In the genomic region with DNA sequence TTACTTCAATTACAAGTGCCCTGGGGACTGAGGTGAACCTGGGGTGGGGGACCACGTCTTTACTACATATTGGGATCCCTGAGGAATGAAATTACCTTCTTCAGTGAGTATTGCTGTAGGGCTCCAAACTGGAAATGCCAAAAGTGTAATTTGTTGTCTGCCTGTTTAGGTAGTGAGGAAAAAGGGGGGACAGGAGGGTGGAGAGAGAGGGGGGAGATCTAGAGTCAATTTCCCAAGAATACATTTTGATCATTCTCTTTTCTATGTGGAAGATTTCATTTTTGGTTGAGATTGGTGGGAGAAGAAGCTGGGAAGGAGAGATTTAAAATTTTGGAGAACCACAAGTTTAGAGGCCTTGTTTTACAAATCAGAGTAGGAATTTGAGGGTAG, we compare ENCODE assay signal across 8 cellular contexts.
DNase-seq lines count a peak whose midpoint lies in the region; ATAC-seq, FAIRE-seq and TF ChIP-seq lines count a peak whose summit lies in the region.

No MANE protein-coding gene starts in this region.

- in situ Hi-C loops in K562 (cut with MboI): no loop called here

- H3K79me2 ChIP-seq in K562 (ENCODE audit: control insufficient read depth, insufficient read depth, low read length): peaks cover 38% of the 10 kb centered on the region

- peak overlapping the region; percentile 91 for H3K27ac Mint-ChIP-seq in activated naive CD4-positive, alpha-beta T cell treated with anti-CD3 and anti-CD28 coated beads, Interleukin-2, amount 10 ng/mL, durations not matched to agents 7 days and 5 days
- H3K27ac Mint-ChIP-seq in memory B cell: peak overlapping the region; percentile 87

- H3K4me1 ChIP-seq in K562 (replicated peaks in 1 of 2; ENCODE audit: control insufficient read depth in 2 of 2, insufficient read depth in 2 of 2, low read length in 2 of 2) (peaks cover 18 to 28% of the 10 kb centered on the region in 2 experiments), tibial artery (peaks cover 0 to 65% (median 27%) of the 10 kb centered on the region in 4 donors)

- no peak for TF ChIP-seq POLR2A in K562 (conservative IDR thresholded peaks at IDR 0.05)
- no peak for TF ChIP-seq POLR2A in lower leg skin (IDR thresholded peaks at IDR 0.05)

- H2AFZ ChIP-seq in K562 (ENCODE audit: low read depth, low read length): peak overlapping the region; percentile 93

- no peak for TF ChIP-seq EP300 in K562 (IDR thresholded peaks at IDR 0.05; ENCODE audit: low read length)

- peak overlapping the region; percentile 96 for H3K4me2 ChIP-seq in K562 (ENCODE audit: insufficient read depth, low read length)

- no peaks in the 10 kb centered on the region for H4K20me1 ChIP-seq in K562 (replicated peaks; ENCODE audit: control insufficient read depth, insufficient read depth, low read length)

- H3K4me3 Mint-ChIP-seq in activated naive CD4-positive, alpha-beta T cell treated with anti-CD3 and anti-CD28 coated beads, Interleukin-2, amount 10 ng/mL, durations not matched to agents 7 days and 5 days: peak overlapping the region; percentile 91
- peak overlapping the region; percentile 97 for H3K4me3 Mint-ChIP-seq in memory B cell

- no peak for DNase-seq in activated naive CD4-positive, alpha-beta T cell treated with anti-CD3 and anti-CD28 coated beads, Interleukin-2, amount 10 ng/mL, durations not matched to agents 7 days and 5 days
- no peak for DNase-seq in activated naive CD4-positive, alpha-beta T cell treated with Interleukin-2 at 50 U/mL for 16 hours
- DNase-seq in K562 (ENCODE audit: extremely low read depth in 1 of 4, low spot score in 3 of 4): no peak
- DNase-seq in memory B cell (ENCODE audit: low spot score in 2 of 2): no peak
- no peak for DNase-seq in tibial artery
- DNase-seq in DMS53 treated with DMSO at 0.1 percent for 48 hours (lab: John Stamatoyannopoulos, UW; ENCODE audit: unreplicated experiment): no peak
- no peak for DNase-seq in lower leg skin (ENCODE audit: low spot score in 2 of 2)

- WGBS in K562 (ENCODE audit: insufficient coverage, low coverage, missing lambda C conversion rate): 45% methylated on average over 1 of the region's 1 CpG
- 29 to 35% methylated on average over 1 of the region's 1 CpG for WGBS in lower leg skin, 2 donors

- H3K27me3 Mint-ChIP-seq in activated naive CD4-positive, alpha-beta T cell treated with anti-CD3 and anti-CD28 coated beads, Interleukin-2, amount 10 ng/mL, durations not matched to agents 7 days and 5 days: peaks cover 14% of the 10 kb centered on the region
- H3K27me3 Mint-ChIP-seq in memory B cell: no peaks in the 10 kb centered on the region

- POLR2A ChIA-PET in K562 (lab: Yijun Ruan, JAX): interaction anchor here (5.0 kb wide), 1 partner anchor 9 kb away, joined by 28 read pairs; no protein-coding TSS in a partner anchor

- peaks cover 25% of the 10 kb centered on the region for H3K36me3 Mint-ChIP-seq in activated naive CD4-positive, alpha-beta T cell treated with anti-CD3 and anti-CD28 coated beads, Interleukin-2, amount 10 ng/mL, durations not matched to agents 7 days and 5 days
- no peaks in the 10 kb centered on the region for H3K36me3 Mint-ChIP-seq in memory B cell

- no peak for FAIRE-seq in K562 (lab: Jason Lieb, UNC)

- H3K9me3 ChIP-seq in K562 (replicated peaks; ENCODE audit: control insufficient read depth, insufficient read depth, low read depth, low read length) (no peaks in the 10 kb centered on the region), tibial artery (no peaks in the 10 kb centered on the region)

- H3K36me3 ChIP-seq in K562 (ENCODE audit: control insufficient read depth, insufficient read depth, low read length) (0 out of 3 replicates have a peak, but pooled peaks cover 2% of the 10 kb centered on the region), tibial artery (no peaks in the 10 kb centered on the region)

- intact Hi-C loops in K562 (cut with micrococcal nuclease) (loop anchor here (1.0 kb wide), 1 partner anchor 10 kb away; no protein-coding TSS in a partner anchor), tibial artery (cut with DNase I; ENCODE audit: low total_unique reads) (no loop called here), lower leg skin (cut with DNase I; ENCODE audit: low total_unique reads) (no loop called here)

- H3K9ac ChIP-seq in K562 (ENCODE audit: insufficient read depth in 1 of 2, low read depth in 2 of 2, low read length in 2 of 2): peak overlapping the region in 1 of 2 experiments; percentile 91; a peak in 2 of 4 replicates

- CTCF ChIA-PET in activated naive CD4-positive, alpha-beta T cell treated with anti-CD3 and anti-CD28 coated beads, Interleukin-2, amount 10 ng/mL, durations not matched to agents 7 days and 5 days (lab: Charles Lee): interaction anchor here (0.7 to 3.5 kb wide), 2 partner anchors 40 to 48 kb away, joined by 3 to 17 read pairs; no protein-coding TSS in a partner anchor
- CTCF ChIA-PET in K562 (lab: Yijun Ruan, JAX; ENCODE audit: low intra/inter-chr PET ratio): no interaction called here

- H3K9me3 Mint-ChIP-seq in activated naive CD4-positive, alpha-beta T cell treated with anti-CD3 and anti-CD28 coated beads, Interleukin-2, amount 10 ng/mL, durations not matched to agents 7 days and 5 days: no peaks in the 10 kb centered on the region
- H3K9me3 Mint-ChIP-seq in memory B cell: no peaks in the 10 kb centered on the region

- H3K4me1 Mint-ChIP-seq in activated naive CD4-positive, alpha-beta T cell treated with anti-CD3 and anti-CD28 coated beads, Interleukin-2, amount 10 ng/mL, durations not matched to agents 7 days and 5 days: peaks cover 32% of the 10 kb centered on the region
- peaks cover 40% of the 10 kb centered on the region for H3K4me1 Mint-ChIP-seq in memory B cell

- H3K9me1 ChIP-seq in K562 (ENCODE audit: control insufficient read depth, insufficient read depth, low read length): no peaks in the 10 kb centered on the region

- H3K4me3 ChIP-seq in K562 (peak overlapping the region; percentile 78; the same call in 1 of the 2 replicates), tibial artery (peak overlapping the region in 1 of 2 donors; percentile 56), lower leg skin (ENCODE audit: low read depth, poor library complexity, severe bottlenecking) (no peak overlapping the region)

- no peak for TF ChIP-seq CTCF in K562 (IDR thresholded peaks at IDR 0.05 in 2 of 3, conservative IDR thresholded peaks at IDR 0.05 in 1 of 3; ENCODE audit: insufficient read depth in 2 of 3, low read depth in 1 of 3, low read length in 3 of 3)
- TF ChIP-seq CTCF in tibial artery (IDR thresholded peaks at IDR 0.05): no peak
- no peak for TF ChIP-seq CTCF in lower leg skin (IDR thresholded peaks at IDR 0.05)

- no peak for TF ChIP-seq RAD21 in K562 (CRISPR knock-in tag; conservative IDR thresholded peaks at IDR 0.05 in 1 of 2, IDR thresholded peaks at IDR 0.05 in 1 of 2)

- BruUV-seq in K562 (replicated peaks; lab: Mats Ljungman, UMichigan): no TSS peak

- ATAC-seq in K562 (no peak), memory B cell (ENCODE audit: low read depth) (no peak), GM18870 (IDR thresholded peaks at IDR 0.05; ENCODE audit: unreplicated experiment) (no peak)

- H3K27me3 ChIP-seq in K562 (ENCODE audit: control insufficient read depth in 2 of 2, insufficient read depth in 2 of 2, low read length in 2 of 2) (no peaks in the 10 kb centered on the region), tibial artery (no peaks in the 10 kb centered on the region)

- H3K27ac ChIP-seq in K562 (ENCODE audit: extremely low read depth, low read depth, low read length): peak overlapping the region; percentile 88; the same call in 2 of the 3 replicates
- peak overlapping the region; percentile 67 to 79 for H3K27ac ChIP-seq in tibial artery

TF ChIP-seq in K562, 482 proteins besides CTCF, POLR2A, EP300 and RAD21 (continues in another document):
- TF ChIP-seq, protein P1, sequence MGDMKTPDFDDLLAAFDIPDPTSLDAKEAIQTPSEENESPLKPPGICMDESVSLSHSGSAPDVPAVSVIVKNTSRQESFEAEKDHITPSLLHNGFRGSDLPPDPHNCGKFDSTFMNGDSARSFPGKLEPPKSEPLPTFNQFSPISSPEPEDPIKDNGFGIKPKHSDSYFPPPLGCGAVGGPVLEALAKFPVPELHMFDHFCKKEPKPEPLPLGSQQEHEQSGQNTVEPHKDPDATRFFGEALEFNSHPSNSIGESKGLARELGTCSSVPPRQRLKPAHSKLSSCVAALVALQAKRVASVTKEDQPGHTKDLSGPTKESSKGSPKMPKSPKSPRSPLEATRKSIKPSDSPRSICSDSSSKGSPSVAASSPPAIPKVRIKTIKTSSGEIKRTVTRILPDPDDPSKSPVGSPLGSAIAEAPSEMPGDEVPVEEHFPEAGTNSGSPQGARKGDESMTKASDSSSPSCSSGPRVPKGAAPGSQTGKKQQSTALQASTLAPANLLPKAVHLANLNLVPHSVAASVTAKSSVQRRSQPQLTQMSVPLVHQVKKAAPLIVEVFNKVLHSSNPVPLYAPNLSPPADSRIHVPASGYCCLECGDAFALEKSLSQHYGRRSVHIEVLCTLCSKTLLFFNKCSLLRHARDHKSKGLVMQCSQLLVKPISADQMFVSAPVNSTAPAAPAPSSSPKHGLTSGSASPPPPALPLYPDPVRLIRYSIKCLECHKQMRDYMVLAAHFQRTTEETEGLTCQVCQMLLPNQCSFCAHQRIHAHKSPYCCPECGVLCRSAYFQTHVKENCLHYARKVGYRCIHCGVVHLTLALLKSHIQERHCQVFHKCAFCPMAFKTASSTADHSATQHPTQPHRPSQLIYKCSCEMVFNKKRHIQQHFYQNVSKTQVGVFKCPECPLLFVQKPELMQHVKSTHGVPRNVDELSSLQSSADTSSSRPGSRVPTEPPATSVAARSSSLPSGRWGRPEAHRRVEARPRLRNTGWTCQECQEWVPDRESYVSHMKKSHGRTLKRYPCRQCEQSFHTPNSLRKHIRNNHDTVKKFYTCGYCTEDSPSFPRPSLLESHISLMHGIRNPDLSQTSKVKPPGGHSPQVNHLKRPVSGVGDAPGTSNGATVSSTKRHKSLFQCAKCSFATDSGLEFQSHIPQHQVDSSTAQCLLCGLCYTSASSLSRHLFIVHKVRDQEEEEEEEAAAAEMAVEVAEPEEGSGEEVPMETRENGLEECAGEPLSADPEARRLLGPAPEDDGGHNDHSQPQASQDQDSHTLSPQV (IDR thresholded peaks at IDR 0.05): no peak
- TF ChIP-seq ETV5 (CRISPR knock-in tag; IDR thresholded peaks at IDR 0.05; ENCODE audit: low read depth) (no peak), ZNF830 (CRISPR knock-in tag; IDR thresholded peaks at IDR 0.05) (no peak)
- TF ChIP-seq, protein P2, sequence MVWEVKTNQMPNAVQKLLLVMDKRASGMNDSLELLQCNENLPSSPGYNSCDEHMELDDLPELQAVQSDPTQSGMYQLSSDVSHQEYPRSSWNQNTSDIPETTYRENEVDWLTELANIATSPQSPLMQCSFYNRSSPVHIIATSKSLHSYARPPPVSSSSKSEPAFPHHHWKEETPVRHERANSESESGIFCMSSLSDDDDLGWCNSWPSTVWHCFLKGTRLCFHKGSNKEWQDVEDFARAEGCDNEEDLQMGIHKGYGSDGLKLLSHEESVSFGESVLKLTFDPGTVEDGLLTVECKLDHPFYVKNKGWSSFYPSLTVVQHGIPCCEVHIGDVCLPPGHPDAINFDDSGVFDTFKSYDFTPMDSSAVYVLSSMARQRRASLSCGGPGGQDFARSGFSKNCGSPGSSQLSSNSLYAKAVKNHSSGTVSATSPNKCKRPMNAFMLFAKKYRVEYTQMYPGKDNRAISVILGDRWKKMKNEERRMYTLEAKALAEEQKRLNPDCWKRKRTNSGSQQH (CRISPR knock-in tag; IDR thresholded peaks at IDR 0.05): no peak
